In genomic region chr6:29628419-29629281, GRCh38 we compare ENCODE assay signal across 8 cellular contexts. TPM values are rescaled to one million over a fixed set of nuclear protein-coding genes. Genes with fewer than 3 reads are reported as not detected.
DNase-seq lines count a peak whose midpoint lies in the region; ATAC-seq, FAIRE-seq and TF ChIP-seq lines count a peak whose summit lies in the region.

No MANE protein-coding gene starts in this region.

- H3K4me1 ChIP-seq in kidney (ENCODE audit: control insufficient read depth in 1 of 2, insufficient read depth in 1 of 2, low read depth in 1 of 2, low read length in 2 of 2): peaks cover 0 to 13% of the 10 kb centered on the region in 2 donors

- no peaks in the 10 kb centered on the region for H3K36me3 ChIP-seq in kidney (ENCODE audit: control insufficient read depth in 1 of 2, insufficient read depth in 2 of 2, low read length in 2 of 2)

- ATAC-seq in HG03521 (IDR thresholded peaks at IDR 0.05; ENCODE audit: unreplicated experiment): no peak

- peak; percentile 85 for TF ChIP-seq CTCF in choroid plexus epithelial cell (conservative IDR thresholded peaks at IDR 0.05; ENCODE audit: low read depth, low read length)
- TF ChIP-seq CTCF in kidney (IDR thresholded peaks at IDR 0.05; ENCODE audit: borderline replicate concordance, extremely low read depth, insufficient read depth): peak; percentile 47

- TF ChIP-seq POLR2A in H54 (IDR thresholded peaks at IDR 0.05; ENCODE audit: low read depth, low read length): no peak

- DNase-seq in AG08395 (ENCODE audit: low spot score): peak; percentile 80
- peak; percentile 79 for DNase-seq in H54 (ENCODE audit: insufficient read length, low spot score)
- DNase-seq in NCI-H510A (lab: John Stamatoyannopoulos, UW): peak; percentile 83
- DNase-seq in activated CD4-positive, alpha-beta T cell treated with anti-CD3 and anti-CD28 coated beads for 4 hours: peak; percentile 58 to 61
- peak; percentile 82 for DNase-seq in choroid plexus epithelial cell (ENCODE audit: low read depth)
- peak; percentile 93 for DNase-seq in kidney
- peak; percentile 64 for DNase-seq in stimulated activated CD4-positive, alpha-beta T cell treated with anti-CD3 and anti-CD28 coated beads, Interleukin-12 subunit alpha, Interleukin-12 subunit beta, amount 100 ng/mL, for 4 hours

- FAIRE-seq in H54 (lab: Jason Lieb, UNC) (no peak), kidney (lab: Jason Lieb, UNC) (no peak)

- H3K9me3 ChIP-seq in kidney (ENCODE audit: control insufficient read depth in 1 of 2, low read length in 2 of 2): no peaks in the 10 kb centered on the region

- H3K27ac ChIP-seq in kidney (ENCODE audit: low read depth in 2 of 2, low read length in 2 of 2): peak overlapping the region; percentile 34 to 54

- peak overlapping the region in 1 of 2 donors; percentile 67 for H3K9ac ChIP-seq in kidney (ENCODE audit: low read length in 2 of 2)

- H3K4me3 ChIP-seq in choroid plexus epithelial cell (ENCODE audit: low read depth, low read length): peak overlapping the region; percentile 78
- H3K4me3 ChIP-seq in kidney (ENCODE audit: low read length in 2 of 2): peak overlapping the region; percentile 64 to 69

- intact Hi-C loops in kidney (cut with DNase I): no loop called here

RNA-seq across cellular contexts. Expression of gene GABBR1, which starts 4.3 kb away (rescaled TPM):
- total RNA-seq in kidney: 46.7 TPM
- polyA plus RNA-seq in kidney (ENCODE audit: insufficient read depth, low read depth, low replicate concordance): 12.7 TPM

RNA-seq across cellular contexts. Expression of gene MOG, which starts 28.2 kb away (rescaled TPM):
- total RNA-seq in kidney: not detected
- polyA plus RNA-seq in kidney (ENCODE audit: insufficient read depth, low read depth, low replicate concordance): not detected

RNA-seq across cellular contexts. Expression of gene OR2H2, which starts 43.7 kb away (rescaled TPM):
- not detected for total RNA-seq in kidney
- polyA plus RNA-seq in kidney (ENCODE audit: insufficient read depth, low read depth, low replicate concordance): not detected

RNA-seq across cellular contexts. Expression of gene ZFP57, which starts 52.3 kb away (rescaled TPM):
- 1.1 TPM for total RNA-seq in kidney
- polyA plus RNA-seq in kidney (ENCODE audit: insufficient read depth, low read depth, low replicate concordance): not detected
